ENCODE assay signal across 26 cellular contexts in genomic region chr17:59698143-59698542, GRCh38. TPM values are rescaled to one million over a fixed set of nuclear protein-coding genes. Genes with fewer than 3 reads are reported as not detected.
A peak's percentile ranks its signal among the peaks of the same experiment; 100 is the strongest.
DNase-seq lines count a peak whose midpoint lies in the region; ATAC-seq and TF ChIP-seq lines count a peak whose summit lies in the region.
"Had no signal": no experiment of that assay in that cellular context is flagged by ENCODE, and none has a peak within 500 bp of the region (broad histone marks: within the 10 kb centered on the region; RNA-seq: fewer than 3 reads in every experiment).

No MANE protein-coding gene starts in this region.

- POLR2A ChIA-PET in activated CD4-positive, alpha-beta T cell treated with anti-CD3 and anti-CD28 coated beads for 36 hours (lab: Charles Lee): no interaction called here
- POLR2A ChIA-PET in CD8-positive, alpha-beta T cell (lab: Charles Lee): no interaction called here
- POLR2A ChIA-PET in activated B cell treated with CpG ODN at 0.5 μM for 24 hours (lab: Charles Lee): interaction anchor here (0.5 to 1.0 kb wide), 2 partner anchors 9 to 79 kb away, joined by 3 read pairs; partner anchors contain the start of genes PTRH2 and VMP1
- POLR2A ChIA-PET in naive thymus-derived CD4-positive, alpha-beta T cell (lab: Charles Lee): no interaction called here
- POLR2A ChIA-PET in MCF 10A (lab: Yijun Ruan, JAX): interaction anchor here (1.6 to 2.5 kb wide), 2 partner anchors 9 to 10 kb away, joined by 5 to 11 read pairs; partner anchors contain the start of genes PTRH2 and VMP1

- CTCF ChIA-PET in activated CD4-positive, alpha-beta T cell treated with anti-CD3 and anti-CD28 coated beads for 36 hours (lab: Charles Lee): interaction anchor here (0.8 kb wide), 1 partner anchor 28 kb away, joined by 3 read pairs; no protein-coding TSS in a partner anchor
- CTCF ChIA-PET in CD8-positive, alpha-beta T cell (lab: Charles Lee): no interaction called here
- CTCF ChIA-PET in activated B cell treated with CpG ODN at 0.5 μM for 24 hours (lab: Charles Lee) (no interaction called here), MCF 10A (lab: Yijun Ruan, JAX) (no interaction called here)
- CTCF ChIA-PET in naive thymus-derived CD4-positive, alpha-beta T cell (lab: Charles Lee): no interaction called here

- no peak for ATAC-seq in activated CD4-positive, alpha-beta T cell treated with anti-CD3 and anti-CD28 coated beads for 36 hours
- ATAC-seq in CD8-positive, alpha-beta T cell: no peak
- no peak for ATAC-seq in activated B cell treated with CpG ODN at 0.5 μM for 24 hours (ENCODE audit: low read depth)
- ATAC-seq in naive thymus-derived CD4-positive, alpha-beta T cell: no peak
- no peak for ATAC-seq in GM18519 (IDR thresholded peaks at IDR 0.05; ENCODE audit: low FRiP score, unreplicated experiment)

- H3K9me3 Mint-ChIP-seq in activated CD4-positive, alpha-beta T cell treated with anti-CD3 and anti-CD28 coated beads for 36 hours (ENCODE audit: low read depth): no peaks in the 10 kb centered on the region
- no peaks in the 10 kb centered on the region for H3K9me3 Mint-ChIP-seq in CD8-positive, alpha-beta T cell
- H3K9me3 Mint-ChIP-seq in activated B cell treated with CpG ODN at 0.5 μM for 24 hours (no peaks in the 10 kb centered on the region), MCF 10A (ENCODE audit: unreplicated experiment) (no peaks in the 10 kb centered on the region)
- no peaks in the 10 kb centered on the region for H3K9me3 Mint-ChIP-seq in naive thymus-derived CD4-positive, alpha-beta T cell
- H3K9me3 Mint-ChIP-seq: naive B cell; stimulated activated naive CD8-positive, alpha-beta T cell treated with anti-CD3 and anti-CD28 coated beads, Interleukin-15, Interleukin-2, amounts not matched to agents 100 ng/mL and 50 ng/mL, for 24 hours had no signal

- no peaks in the 10 kb centered on the region for H3K27me3 ChIP-seq in CD8-positive, alpha-beta T cell (ENCODE audit: insufficient read depth, low read length)
- H3K27me3 ChIP-seq in naive thymus-derived CD4-positive, alpha-beta T cell (ENCODE audit: control insufficient read depth in 2 of 2, insufficient read depth in 2 of 2, low read length in 2 of 2): no peaks in the 10 kb centered on the region
- H3K27me3 ChIP-seq: SJSA1, tibial artery had no signal

- intact Hi-C loops in activated CD4-positive, alpha-beta T cell treated with anti-CD3 and anti-CD28 coated beads for 36 hours (cut with DNase I, micrococcal nuclease): no loop called here
- intact Hi-C loops in CD8-positive, alpha-beta T cell (cut with DNase I, micrococcal nuclease): no loop called here
- intact Hi-C loops in activated B cell treated with CpG ODN at 0.5 μM for 24 hours (cut with micrococcal nuclease): no loop called here
- intact Hi-C loops in naive thymus-derived CD4-positive, alpha-beta T cell (cut with micrococcal nuclease): no loop called here
- intact Hi-C loops in MCF 10A (cut with micrococcal nuclease): no loop called here

- no peak overlapping the region for H3K4me3 Mint-ChIP-seq in activated CD4-positive, alpha-beta T cell treated with anti-CD3 and anti-CD28 coated beads for 36 hours
- no peak overlapping the region for H3K4me3 Mint-ChIP-seq in CD8-positive, alpha-beta T cell
- H3K4me3 Mint-ChIP-seq in activated B cell treated with CpG ODN at 0.5 μM for 24 hours (no peak overlapping the region), MCF 10A (ENCODE audit: unreplicated experiment) (no peak overlapping the region)
- H3K4me3 Mint-ChIP-seq in naive thymus-derived CD4-positive, alpha-beta T cell: peak overlapping the region in 2 of 10 donors; percentile 1 to 28
- H3K4me3 Mint-ChIP-seq: naive B cell; stimulated activated naive CD8-positive, alpha-beta T cell treated with anti-CD3 and anti-CD28 coated beads, Interleukin-15, Interleukin-2, amounts not matched to agents 100 ng/mL and 50 ng/mL, for 24 hours had no signal

- TF ChIP-seq CTCF in CD8-positive, alpha-beta T cell (IDR thresholded peaks at IDR 0.05): no peak
- no peak for TF ChIP-seq CTCF in activated B cell treated with CpG ODN at 0.5 μM for 24 hours (IDR thresholded peaks at IDR 0.05)
- no peak for TF ChIP-seq CTCF in MCF 10A (IDR thresholded peaks at IDR 0.05; ENCODE audit: unreplicated experiment)

- H3K27me3 Mint-ChIP-seq in activated CD4-positive, alpha-beta T cell treated with anti-CD3 and anti-CD28 coated beads for 36 hours: no peaks in the 10 kb centered on the region
- no peaks in the 10 kb centered on the region for H3K27me3 Mint-ChIP-seq in CD8-positive, alpha-beta T cell (ENCODE audit: low read depth)
- H3K27me3 Mint-ChIP-seq in activated B cell treated with CpG ODN at 0.5 μM for 24 hours: no peaks in the 10 kb centered on the region
- no peaks in the 10 kb centered on the region for H3K27me3 Mint-ChIP-seq in naive thymus-derived CD4-positive, alpha-beta T cell
- no peaks in the 10 kb centered on the region for H3K27me3 Mint-ChIP-seq in MCF 10A (ENCODE audit: insufficient read depth, unreplicated experiment)
- H3K27me3 Mint-ChIP-seq: naive B cell; stimulated activated naive CD8-positive, alpha-beta T cell treated with anti-CD3 and anti-CD28 coated beads, Interleukin-15, Interleukin-2, amounts not matched to agents 100 ng/mL and 50 ng/mL, for 24 hours had no signal

- H3K4me1 Mint-ChIP-seq in activated CD4-positive, alpha-beta T cell treated with anti-CD3 and anti-CD28 coated beads for 36 hours: peaks cover 62% of the 10 kb centered on the region
- peaks cover 54% of the 10 kb centered on the region for H3K4me1 Mint-ChIP-seq in CD8-positive, alpha-beta T cell (ENCODE audit: low read depth)
- H3K4me1 Mint-ChIP-seq in activated B cell treated with CpG ODN at 0.5 μM for 24 hours: peaks cover 31% of the 10 kb centered on the region
- H3K4me1 Mint-ChIP-seq in naive thymus-derived CD4-positive, alpha-beta T cell: peaks cover 18 to 65% (median 50%) of the 10 kb centered on the region in 7 donors
- H3K4me1 Mint-ChIP-seq in MCF 10A (ENCODE audit: insufficient read depth, unreplicated experiment): peaks cover 45% of the 10 kb centered on the region

- no TSS peak for BruUV-seq in MCF 10A (replicated peaks; lab: Mats Ljungman, UMichigan)

- no peak overlapping the region for H3K4me3 ChIP-seq in CD8-positive, alpha-beta T cell (ENCODE audit: low read depth, low read length)
- no peak overlapping the region for H3K4me3 ChIP-seq in naive thymus-derived CD4-positive, alpha-beta T cell (ENCODE audit: low read length)
- H3K4me3 ChIP-seq: left ventricle myocardium inferior, SJSA1, smooth muscle cell, tibial artery had no signal

- no peak for DNase-seq in activated CD4-positive, alpha-beta T cell treated with anti-CD3 and anti-CD28 coated beads for 36 hours
- no peak for DNase-seq in activated CD4-positive, alpha-beta T cell treated with anti-CD3 and anti-CD28 coated beads, Interleukin-2, amount 50 U/mL, for 48 hours
- no peak for DNase-seq in CD8-positive, alpha-beta T cell
- DNase-seq in activated B cell treated with CpG ODN at 0.5 μM for 24 hours (no peak), NCI-H1048 (lab: John Stamatoyannopoulos, UW) (no peak), MCF 10A (ENCODE audit: unreplicated experiment) (no peak)
- no peak for DNase-seq in naive thymus-derived CD4-positive, alpha-beta T cell
- DNase-seq: 8988T; activated CD8-positive, alpha-beta memory T cell treated with anti-CD3 and anti-CD28 coated beads, Interleukin-2, amount 50 U/mL, for 48 hours; activated naive CD4-positive, alpha-beta T cell treated with anti-CD3 and anti-CD28 coated beads, Interleukin-2, amount 50 U/mL, for 16 hours; DMS53; GOT3; left ventricle myocardium inferior; naive B cell; NCI-H187; NCI-H2171 treated with DMSO at 0.1 percent for 48 hours; NCI-H524; retina; stimulated activated CD4-positive, alpha-beta T cell treated with anti-CD3 and anti-CD28 coated beads, Interleukin-2, amount 100 ng/mL, for 48 hours; T-helper 1 cell; tibial artery had no signal

- peaks cover 8% of the 10 kb centered on the region for H3K4me1 ChIP-seq in CD8-positive, alpha-beta T cell (ENCODE audit: insufficient read depth, low read length)
- H3K4me1 ChIP-seq in naive thymus-derived CD4-positive, alpha-beta T cell (ENCODE audit: control insufficient read depth in 2 of 2, insufficient read depth in 2 of 2, low read length in 2 of 2): peaks cover 0 to 5% of the 10 kb centered on the region in 2 donors
- H3K4me1 ChIP-seq: SJSA1, tibial artery had no signal

- H3K27ac ChIP-seq in CD8-positive, alpha-beta T cell (ENCODE audit: low read depth, low read length): no peak overlapping the region
- H3K27ac ChIP-seq in naive thymus-derived CD4-positive, alpha-beta T cell (ENCODE audit: low read depth, low read length): no peak overlapping the region
- H3K27ac ChIP-seq: KMS-11, left ventricle myocardium inferior, SJSA1, tibial artery had no signal

- no peaks in the 10 kb centered on the region for H3K9me3 ChIP-seq in CD8-positive, alpha-beta T cell (ENCODE audit: low read length)
- no peaks in the 10 kb centered on the region for H3K9me3 ChIP-seq in naive thymus-derived CD4-positive, alpha-beta T cell (ENCODE audit: control insufficient read depth in 2 of 3, low read length in 3 of 3)
- H3K9me3 ChIP-seq: left ventricle myocardium inferior, SJSA1, tibial artery had no signal

- H3K27ac Mint-ChIP-seq in activated CD4-positive, alpha-beta T cell treated with anti-CD3 and anti-CD28 coated beads for 36 hours: peak overlapping the region; percentile 66
- peak overlapping the region; percentile 77 for H3K27ac Mint-ChIP-seq in CD8-positive, alpha-beta T cell
- peak overlapping the region; percentile 4 for H3K27ac Mint-ChIP-seq in activated B cell treated with CpG ODN at 0.5 μM for 24 hours
- H3K27ac Mint-ChIP-seq in naive thymus-derived CD4-positive, alpha-beta T cell: peak overlapping the region in 8 of 9 donors; percentile 1 to 83 (median 48)
- H3K27ac Mint-ChIP-seq in MCF 10A (ENCODE audit: low read depth, unreplicated experiment): no peak overlapping the region

- H3K36me3 ChIP-seq in CD8-positive, alpha-beta T cell (ENCODE audit: insufficient read depth, low read length): peaks cover 17% of the 10 kb centered on the region
- peaks cover 0 to 58% (median 8%) of the 10 kb centered on the region in 3 experiments for H3K36me3 ChIP-seq in naive thymus-derived CD4-positive, alpha-beta T cell (ENCODE audit: control insufficient read depth in 2 of 3, insufficient read depth in 3 of 3, low read length in 3 of 3)

- peaks cover 66% of the 10 kb centered on the region for H3K36me3 Mint-ChIP-seq in activated CD4-positive, alpha-beta T cell treated with anti-CD3 and anti-CD28 coated beads for 36 hours (ENCODE audit: low read depth)
- peaks cover 84% of the 10 kb centered on the region for H3K36me3 Mint-ChIP-seq in CD8-positive, alpha-beta T cell
- peaks cover 91% of the 10 kb centered on the region for H3K36me3 Mint-ChIP-seq in activated B cell treated with CpG ODN at 0.5 μM for 24 hours (ENCODE audit: low read depth)
- peaks cover 16 to 55% (median 31%) of the 10 kb centered on the region in 5 donors for H3K36me3 Mint-ChIP-seq in naive thymus-derived CD4-positive, alpha-beta T cell
- H3K36me3 Mint-ChIP-seq in MCF 10A (ENCODE audit: insufficient read depth, unreplicated experiment): peaks cover 94% of the 10 kb centered on the region

RNA-seq across cellular contexts. Expression of gene PTRH2, which starts 9.1 kb away (rescaled TPM):
- total RNA-seq in activated CD4-positive, alpha-beta T cell treated with anti-CD3 and anti-CD28 coated beads for 36 hours: 10 to 100 TPM; 41.7 to 54.7 TPM
- total RNA-seq in CD8-positive, alpha-beta T cell: 1 to 10 TPM; 6.1 to 7.6 TPM
- 27.0 and 29.9 TPM in 2 replicates for total RNA-seq in activated B cell treated with CpG ODN at 0.5 μM for 24 hours
- total RNA-seq in naive thymus-derived CD4-positive, alpha-beta T cell: 10 to 100 TPM in 3 of 5 experiments, 1 to 10 TPM in 2; 6.1 to 24.1 (median 15.0) TPM
- 10 to 100 TPM; 17.9 to 25.1 TPM for polyA plus RNA-seq in naive thymus-derived CD4-positive, alpha-beta T cell
- total RNA-seq in MCF 10A (2022): 47.5 and 51.7 TPM in 2 replicates

RNA-seq across cellular contexts. Expression of gene VMP1, which starts 9.3 kb away (rescaled TPM):
- total RNA-seq in activated CD4-positive, alpha-beta T cell treated with anti-CD3 and anti-CD28 coated beads for 36 hours: 100 to 1,000 TPM; 378 to 402 TPM
- 10 to 100 TPM; 56.8 to 66.2 TPM for total RNA-seq in CD8-positive, alpha-beta T cell
- total RNA-seq in activated B cell treated with CpG ODN at 0.5 μM for 24 hours (158 and 176 TPM in 2 replicates), MCF 10A (2022) (205 and 228 TPM in 2 replicates)
- 100 to 1,000 TPM in 2 of 5 experiments, 10 to 100 TPM in 3; 70.3 to 370 (median 82.5) TPM for total RNA-seq in naive thymus-derived CD4-positive, alpha-beta T cell
- 10 to 100 TPM; 42.0 to 48.4 TPM for polyA plus RNA-seq in naive thymus-derived CD4-positive, alpha-beta T cell

Comparison
In these comparisons a context has a peak if more than half of its experiments do, and no peak if none do; other contexts are left out.
1. POLR2A ChIA-PET loops: an anchor here in activated B cell treated with CpG ODN at 0.5 μM for 24 hours (0.5 to 1.0 kb wide) and MCF 10A (1.6 to 2.5 kb wide); none called in activated CD4-positive, alpha-beta T cell treated with anti-CD3 and anti-CD28 coated beads for 36 hours, CD8-positive, alpha-beta T cell and naive thymus-derived CD4-positive, alpha-beta T cell.